9 cellular contexts compared by ENCODE assay signal in genomic region chr18:70418551-70419311, GRCh38.
A peak's percentile ranks its signal among the peaks of the same experiment; 100 is the strongest.
DNase-seq lines count a peak whose midpoint lies in the region; ATAC-seq, FAIRE-seq and TF ChIP-seq lines count a peak whose summit lies in the region.
"Had no signal": no experiment of that assay in that cellular context is flagged by ENCODE, and none has a peak within 500 bp of the region (broad histone marks: within the 10 kb centered on the region; RNA-seq: fewer than 3 reads in every experiment).

No MANE protein-coding gene starts in this region.

- H3K36me3 ChIP-seq in GM12878 (ENCODE audit: control insufficient read depth in 2 of 2, insufficient read depth in 2 of 2, low read length in 1 of 2): no peaks in the 10 kb centered on the region

- H3K9me3 ChIP-seq in GM12878 (replicated peaks; ENCODE audit: control insufficient read depth, insufficient read depth, low read length): no peaks in the 10 kb centered on the region

- peaks cover 3 to 7% of the 10 kb centered on the region in 2 experiments; a peak in 2 of 4 replicates for H3K27me3 ChIP-seq in GM12878 (replicated peaks in 1 of 2; ENCODE audit: control insufficient read depth in 2 of 2, insufficient read depth in 2 of 2, low read length in 1 of 2)

- no peak overlapping the region for H2AFZ ChIP-seq in GM12878 (ENCODE audit: control insufficient read depth, low read depth, low read length)

- H3K79me2 ChIP-seq in GM12878 (ENCODE audit: control insufficient read depth, insufficient read depth, low read length): no peaks in the 10 kb centered on the region

- WGBS in GM12878 (ENCODE audit: insufficient coverage, insufficient replicate concordance, low lambda C conversion rate, missing lambda C conversion rate): 19% methylated on average over 12 of the region's 12 CpGs

- no peaks in the 10 kb centered on the region for H4K20me1 ChIP-seq in GM12878 (ENCODE audit: control insufficient read depth, insufficient read depth)

- in situ Hi-C loops in GM12878 (cut with MboI): no loop called here

- DNase-seq in GM12878 (ENCODE audit: low read depth, low spot score): no peak
- no peak for DNase-seq in activated effector memory CD4-positive, alpha-beta T cell treated with Interleukin-2 at 50 U/mL for 16 hours
- DNase-seq in substantia nigra (lab: John Stamatoyannopoulos, UW): no peak
- DNase-seq in NOMO-1 treated with DMSO at 0.1 percent for 48 hours (lab: John Stamatoyannopoulos, UW; ENCODE audit: unreplicated experiment): no peak
- DNase-seq in SHP77 treated with DMSO at 0.1 percent for 48 hours (lab: John Stamatoyannopoulos, UW): no peak
- DNase-seq: left colon had no signal

- no TSS peak for BruUV-seq in GM12878 (replicated peaks; lab: Mats Ljungman, UMichigan)

- TF ChIP-seq CTCF in GM12878 (IDR thresholded peaks at IDR 0.05 in 2 of 3, conservative IDR thresholded peaks at IDR 0.05 in 1 of 3; ENCODE audit: control insufficient read depth in 2 of 3, extremely low read depth in 1 of 3, insufficient read depth in 1 of 3, low read depth in 3 of 3, low read length in 3 of 3): no peak

- TF ChIP-seq EP300 in GM12878 (IDR thresholded peaks at IDR 0.05; ENCODE audit: borderline replicate concordance in 1 of 2, control insufficient read depth in 1 of 2, low read depth in 2 of 2, low read length in 2 of 2): no peak

- TF ChIP-seq RAD21 in GM12878 (IDR thresholded peaks at IDR 0.05; ENCODE audit: insufficient read depth, low read depth, low read length): no peak

- no peak overlapping the region for H3K4me3 ChIP-seq in GM12878

- H3K27ac ChIP-seq in GM12878 (ENCODE audit: control insufficient read depth, insufficient read depth): no peak overlapping the region
- H3K27ac ChIP-seq in substantia nigra (ENCODE audit: low read depth, low read length, poor library complexity, severe bottlenecking): no peak overlapping the region

- no peak overlapping the region for H3K9ac ChIP-seq in GM12878 (ENCODE audit: control insufficient read depth, insufficient read depth, low read length)

- intact Hi-C loops in GM12878 (cut with micrococcal nuclease; ENCODE audit: unreplicated experiment): no loop called here

- SMC1A ChIA-PET in GM12878 (lab: Charles Lee; ENCODE audit: uncharacterized antibody, unreplicated experiment): no interaction called here

- peak; percentile 100 for ATAC-seq in GM18511 (IDR thresholded peaks at IDR 0.05; ENCODE audit: unreplicated experiment)
- peak; percentile 99 for ATAC-seq in GM19468 (IDR thresholded peaks at IDR 0.05; ENCODE audit: extremely low read depth, unreplicated experiment)
- peak; percentile 99 for ATAC-seq in HG03039 (IDR thresholded peaks at IDR 0.05; ENCODE audit: unreplicated experiment)
- ATAC-seq in GM12878: peak; percentile 95
- ATAC-seq: left colon had no signal

- RAD21 ChIA-PET in GM12878 (lab: Charles Lee; ENCODE audit: unreplicated experiment): no interaction called here

- POLR2A ChIA-PET in GM12878 (lab: Charles Lee): no interaction called here

- CTCF ChIA-PET in GM12878 (lab: Yijun Ruan, JAX): interaction anchor here (1.4 to 1.5 kb wide), 2 partner anchors 8 to 16 kb away, joined by 3 to 7 read pairs; no protein-coding TSS in a partner anchor

- no peak for TF ChIP-seq POLR2A in GM12878 (IDR thresholded peaks at IDR 0.05; ENCODE audit: low read depth, low read length)

- FAIRE-seq in GM12878 (lab: Jason Lieb, UNC): peak; percentile 92

- no peak overlapping the region for H3K4me2 ChIP-seq in GM12878 (ENCODE audit: control insufficient read depth, insufficient read depth)

- H3K4me1 ChIP-seq in GM12878 (ENCODE audit: control insufficient read depth, insufficient read depth, low read length): peaks cover 10% of the 10 kb centered on the region

TF ChIP-seq in GM12878, 131 proteins besides CTCF, POLR2A, EP300 and RAD21 (continues in another document):
- TF ChIP-seq BMI1 (IDR thresholded peaks at IDR 0.05; ENCODE audit: borderline replicate concordance) (no peak), ZBTB4 (CRISPR knock-in tag; IDR thresholded peaks at IDR 0.05) (no peak), NR2F1 (conservative IDR thresholded peaks at IDR 0.05) (peak; percentile 81), SP1 (IDR thresholded peaks at IDR 0.05; ENCODE audit: low read depth, low read length) (no peak), SIN3A (IDR thresholded peaks at IDR 0.05; ENCODE audit: low read depth, low read length) (no peak), STAT1 (conservative IDR thresholded peaks at IDR 0.05) (no peak), BRCA1 (IDR thresholded peaks at IDR 0.05; ENCODE audit: low read depth, low read length) (no peak), POU2F2 (IDR thresholded peaks at IDR 0.05; ENCODE audit: borderline replicate concordance, low read depth, low read length) (no peak), SIX5 (IDR thresholded peaks at IDR 0.05; ENCODE audit: low read depth, low read length, severe bottlenecking) (no peak), HCFC1 (IDR thresholded peaks at IDR 0.05; ENCODE audit: low read length) (no peak), FOXK2 (IDR thresholded peaks at IDR 0.05) (no peak), POLR2AphosphoS5 (IDR thresholded peaks at IDR 0.05; ENCODE audit: low read length) (no peak), ESRRA (IDR thresholded peaks at IDR 0.05; ENCODE audit: low read length) (no peak), CBX5 (IDR thresholded peaks at IDR 0.05; ENCODE audit: low read depth) (no peak), BCL11A (IDR thresholded peaks at IDR 0.05; ENCODE audit: low read depth, low read length) (0 out of 2 replicates have a peak, but pooled peaks have one; percentile 15), BACH1 (IDR thresholded peaks at IDR 0.05; ENCODE audit: borderline replicate concordance) (no peak), CHD1 (IDR thresholded peaks at IDR 0.05; ENCODE audit: low read depth, low read length) (no peak), GABPA (IDR thresholded peaks at IDR 0.05; ENCODE audit: low read depth) (0 out of 2 replicates have a peak, but pooled peaks have one; percentile 10), ZBED1 (IDR thresholded peaks at IDR 0.05; ENCODE audit: borderline replicate concordance) (no peak), ZZZ3 (IDR thresholded peaks at IDR 0.05; ENCODE audit: control insufficient read depth, insufficient read length, low read depth) (no peak), MTA2 (IDR thresholded peaks at IDR 0.05; ENCODE audit: low read depth) (no peak), SUPT20H (IDR thresholded peaks at IDR 0.05; ENCODE audit: borderline replicate concordance, control insufficient read depth, low read depth, low read length) (no peak), IKZF1 (conservative IDR thresholded peaks at IDR 0.05) (peak; percentile 25; the same call in 1 of the 2 replicates), CREM (IDR thresholded peaks at IDR 0.05; ENCODE audit: low read depth) (no peak), MYC (IDR thresholded peaks at IDR 0.05; ENCODE audit: insufficient read depth, insufficient read length, insufficient replicate concordance, low read length, severe bottlenecking) (no peak), ZSCAN29 (IDR thresholded peaks at IDR 0.05) (no peak), JUND (IDR thresholded peaks at IDR 0.05; ENCODE audit: low read depth, low read length) (no peak), CBFB (IDR thresholded peaks at IDR 0.05; ENCODE audit: low read depth) (0 out of 2 replicates have a peak, but pooled peaks have one; percentile 34), ZNF207 (IDR thresholded peaks at IDR 0.05; ENCODE audit: borderline replicate concordance) (no peak), PAX5 (IDR thresholded peaks at IDR 0.05; ENCODE audit: borderline replicate concordance, low read depth, low read length) (peak; percentile 56; the same call in 1 of the 2 replicates)
- TF ChIP-seq, protein P1, sequence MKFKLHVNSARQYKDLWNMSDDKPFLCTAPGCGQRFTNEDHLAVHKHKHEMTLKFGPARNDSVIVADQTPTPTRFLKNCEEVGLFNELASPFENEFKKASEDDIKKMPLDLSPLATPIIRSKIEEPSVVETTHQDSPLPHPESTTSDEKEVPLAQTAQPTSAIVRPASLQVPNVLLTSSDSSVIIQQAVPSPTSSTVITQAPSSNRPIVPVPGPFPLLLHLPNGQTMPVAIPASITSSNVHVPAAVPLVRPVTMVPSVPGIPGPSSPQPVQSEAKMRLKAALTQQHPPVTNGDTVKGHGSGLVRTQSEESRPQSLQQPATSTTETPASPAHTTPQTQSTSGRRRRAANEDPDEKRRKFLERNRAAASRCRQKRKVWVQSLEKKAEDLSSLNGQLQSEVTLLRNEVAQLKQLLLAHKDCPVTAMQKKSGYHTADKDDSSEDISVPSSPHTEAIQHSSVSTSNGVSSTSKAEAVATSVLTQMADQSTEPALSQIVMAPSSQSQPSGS (IDR thresholded peaks at IDR 0.05; ENCODE audit: low read length): no peak; the same call in 1 of the 2 replicates
- TF ChIP-seq, protein P2, sequence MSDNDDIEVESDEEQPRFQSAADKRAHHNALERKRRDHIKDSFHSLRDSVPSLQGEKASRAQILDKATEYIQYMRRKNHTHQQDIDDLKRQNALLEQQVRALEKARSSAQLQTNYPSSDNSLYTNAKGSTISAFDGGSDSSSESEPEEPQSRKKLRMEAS (IDR thresholded peaks at IDR 0.05; ENCODE audit: low read depth, low read length): no peak
